Comparison of ENCODE assay signal across 15 cellular contexts in the genomic region with DNA sequence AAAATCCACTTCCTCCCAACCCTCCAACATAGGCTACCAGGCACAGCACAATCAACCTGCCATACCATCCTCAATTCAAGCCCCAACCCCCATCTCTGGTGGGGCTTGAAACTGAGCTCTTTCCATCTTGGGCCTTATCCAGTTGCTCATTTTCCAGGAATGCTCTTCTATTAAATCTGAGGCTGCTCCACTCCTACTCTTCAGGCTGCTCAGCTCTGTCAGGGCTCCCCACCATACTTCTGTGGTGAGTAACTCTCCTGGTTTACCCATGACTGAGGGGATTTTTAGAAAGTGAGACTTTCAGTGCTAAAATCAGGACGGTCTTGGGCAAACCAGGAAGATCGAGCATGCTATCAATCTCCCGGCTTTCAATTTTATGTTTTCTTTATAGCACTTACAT.
DNase-seq lines count a peak whose midpoint lies in the region; ATAC-seq and TF ChIP-seq lines count a peak whose summit lies in the region.
"Had no signal": no experiment of that assay in that cellular context is flagged by ENCODE, and none has a peak within 500 bp of the region (broad histone marks: within the 10 kb centered on the region; RNA-seq: fewer than 3 reads in every experiment).

No MANE protein-coding gene starts in this region.

- H3K4me3 ChIP-seq in RWPE2 (ENCODE audit: severe bottlenecking) (no peak overlapping the region), smooth muscle cell (no peak overlapping the region)
- H3K4me3 ChIP-seq: SK-N-MC had no signal

- peak overlapping the region; percentile 73 for H3K4me2 ChIP-seq in smooth muscle cell

- peak overlapping the region; percentile 61 for H2AFZ ChIP-seq in smooth muscle cell (ENCODE audit: low read depth)

- H3K27me3 ChIP-seq in RWPE2 (ENCODE audit: insufficient read depth, poor library complexity, severe bottlenecking) (no peaks in the 10 kb centered on the region), smooth muscle cell (ENCODE audit: low read depth) (no peaks in the 10 kb centered on the region)
- H3K27me3 ChIP-seq: neutrophil had no signal

- DNase-seq in NCI-H1417 (lab: John Stamatoyannopoulos, UW) (peak in 2 of 3 experiments; percentile 59 to 76), NCI-H1417 treated with DMSO at 0.1 percent for 48 hours (lab: John Stamatoyannopoulos, UW) (no peak), RWPE2 (ENCODE audit: low spot score) (no peak), fibroblast of the conjunctiva (ENCODE audit: low read depth) (peak; percentile 13), smooth muscle cell (lab: John Stamatoyannopoulos, UW; ENCODE audit: unreplicated experiment) (no peak), DMS79 (lab: John Stamatoyannopoulos, UW) (no peak), MV-4-11 (lab: John Stamatoyannopoulos, UW) (no peak)
- DNase-seq: 8988T; head of caudate nucleus; NCI-H1436; NK-92 treated with Interleukin-12 subunit alpha and Interleukin-12 subunit beta, amount 100 ng/mL, for 24 hours; stimulated activated CD8-positive, alpha-beta memory T cell treated with anti-CD3 and anti-CD28 coated beads, Interleukin-4, amount 100 ng/mL, for 48 hours had no signal

- 5% methylated on average over 3 of the region's 3 CpGs for WGBS in smooth muscle cell (ENCODE audit: low lambda C conversion rate)

- ATAC-seq in RWPE2 (ENCODE audit: low read depth) = peak; percentile 62; the same call in 1 of the 3 replicates
- ATAC-seq in esophagus mucosa = no peak

- H3K27ac ChIP-seq in RWPE2 (ENCODE audit: poor library complexity, severe bottlenecking) = no peak overlapping the region
- peak overlapping the region; percentile 89 for H3K27ac ChIP-seq in smooth muscle cell (ENCODE audit: low read depth)
- H3K27ac ChIP-seq: neutrophil, SK-N-MC had no signal

- peak overlapping the region; percentile 52 for H3K9ac ChIP-seq in smooth muscle cell (ENCODE audit: low read depth)

- H3K36me3 ChIP-seq in RWPE2 (ENCODE audit: low read depth) = no peaks in the 10 kb centered on the region
- no peaks in the 10 kb centered on the region for H3K36me3 ChIP-seq in smooth muscle cell (ENCODE audit: low read depth)
- H3K36me3 ChIP-seq: neutrophil had no signal

- no peaks in the 10 kb centered on the region for H3K4me1 ChIP-seq in RWPE2 (ENCODE audit: insufficient read depth, poor library complexity, severe bottlenecking)
- H3K4me1 ChIP-seq in smooth muscle cell (ENCODE audit: low read depth) = no peaks in the 10 kb centered on the region

- no peaks in the 10 kb centered on the region for H3K79me2 ChIP-seq in smooth muscle cell (ENCODE audit: low read depth)

- TF ChIP-seq CTCF in RWPE2 (IDR thresholded peaks at IDR 0.05; ENCODE audit: poor library complexity, severe bottlenecking) (no peak), smooth muscle cell (IDR thresholded peaks at IDR 0.05; ENCODE audit: borderline replicate concordance, insufficient read depth, poor library complexity, severe bottlenecking) (no peak)

- H3K9me3 ChIP-seq in RWPE2 (ENCODE audit: severe bottlenecking) (no peaks in the 10 kb centered on the region), smooth muscle cell (replicated peaks; ENCODE audit: low read depth) (no peaks in the 10 kb centered on the region)
- H3K9me3 ChIP-seq: neutrophil had no signal

- no peaks in the 10 kb centered on the region for H4K20me1 ChIP-seq in smooth muscle cell (ENCODE audit: low read depth)

- H3F3A ChIP-seq in smooth muscle cell (ENCODE audit: low read depth) = no peaks in the 10 kb centered on the region

Comparison
In these comparisons a context has a peak if more than half of its experiments do, and no peak if none do; other contexts are left out.
1. DNase-seq: peak in NCI-H1417 (2 of 3) and fibroblast of the conjunctiva (single experiment); none in NCI-H1417 treated with DMSO at 0.1 percent for 48 hours (single experiment), RWPE2 (single experiment), smooth muscle cell (single experiment), DMS79 (single experiment) and MV-4-11 (single experiment).